Comparison of ENCODE assay signal across 8 cellular contexts in genomic region chr3:37862219-37862711, GRCh38. TPM values are rescaled to one million over a fixed set of nuclear protein-coding genes. Genes with fewer than 3 reads are reported as not detected.
A peak's percentile ranks its signal among the peaks of the same experiment; 100 is the strongest.
DNase-seq lines count a peak whose midpoint lies in the region; ATAC-seq and TF ChIP-seq lines count a peak whose summit lies in the region.

No MANE protein-coding gene starts in this region.

- DNase-seq in DMS53 (lab: John Stamatoyannopoulos, UW) (peak; percentile 31), DMS53 treated with DMSO at 0.1 percent for 48 hours (lab: John Stamatoyannopoulos, UW; ENCODE audit: unreplicated experiment) (no peak), WTC11 (ENCODE audit: low spot score) (peak; percentile 29), dorsolateral prefrontal cortex (peak in 6 of 10 donors; percentile 26 to 69 (median 56)), medulla oblongata (ENCODE audit: extremely low spot score) (peak; percentile 28), GM10248 (ENCODE audit: extremely low spot score) (no peak)

- peak overlapping the region in 58 of 59 donors; percentile 42 to 97 (median 86) for H3K27ac ChIP-seq in dorsolateral prefrontal cortex

- H3K4me1 Mint-ChIP-seq in WTC11 = peaks cover 40% of the 10 kb centered on the region
- H3K4me1 Mint-ChIP-seq in stimulated activated memory B cell treated with anti-CD40 and anti-IgM and Interleukin-4, amounts not matched to agents 10 μg/mL and 1 μg/mL and 100 μg/mL, for 72 hours = peaks cover 14% of the 10 kb centered on the region

- ATAC-seq in WTC11 (0 out of 2 replicates have a peak, but pooled peaks have one; percentile 0), HG02973 (IDR thresholded peaks at IDR 0.05; ENCODE audit: unreplicated experiment) (no peak)
- ATAC-seq in stimulated activated memory B cell treated with anti-CD40 and anti-IgM and Interleukin-4, amounts not matched to agents 10 μg/mL and 1 μg/mL and 100 μg/mL, for 72 hours = peak; percentile 7

- CTCF ChIA-PET in WTC11 (lab: Charles Lee) (no interaction called here), GM10248 (lab: Yijun Ruan, JAX) (no interaction called here)

- H3K36me3 Mint-ChIP-seq in WTC11 = peaks cover 7% of the 10 kb centered on the region
- H3K36me3 Mint-ChIP-seq in stimulated activated memory B cell treated with anti-CD40 and anti-IgM and Interleukin-4, amounts not matched to agents 10 μg/mL and 1 μg/mL and 100 μg/mL, for 72 hours = no peaks in the 10 kb centered on the region

- peaks cover 23% of the 10 kb centered on the region for H3K27me3 Mint-ChIP-seq in WTC11 (ENCODE audit: low read depth)
- peaks cover 42% of the 10 kb centered on the region for H3K27me3 Mint-ChIP-seq in stimulated activated memory B cell treated with anti-CD40 and anti-IgM and Interleukin-4, amounts not matched to agents 10 μg/mL and 1 μg/mL and 100 μg/mL, for 72 hours

- peak overlapping the region; percentile 82 for H3K27ac Mint-ChIP-seq in WTC11
- no peak overlapping the region for H3K27ac Mint-ChIP-seq in stimulated activated memory B cell treated with anti-CD40 and anti-IgM and Interleukin-4, amounts not matched to agents 10 μg/mL and 1 μg/mL and 100 μg/mL, for 72 hours

- intact Hi-C loops in dorsolateral prefrontal cortex (cut with DNase I) = no loop called here

- POLR2A ChIA-PET in WTC11 (lab: Charles Lee) = no interaction called here
- POLR2A ChIA-PET in GM10248 (lab: Yijun Ruan, JAX) = no interaction called here

- no peaks in the 10 kb centered on the region for H3K27me3 ChIP-seq in dorsolateral prefrontal cortex

- H3K4me3 ChIP-seq in dorsolateral prefrontal cortex = peak overlapping the region; percentile 48 to 84 (median 71)

- peaks cover 4% of the 10 kb centered on the region for H3K9me3 Mint-ChIP-seq in WTC11
- no peaks in the 10 kb centered on the region for H3K9me3 Mint-ChIP-seq in stimulated activated memory B cell treated with anti-CD40 and anti-IgM and Interleukin-4, amounts not matched to agents 10 μg/mL and 1 μg/mL and 100 μg/mL, for 72 hours

- peak overlapping the region; percentile 92 for H3K4me3 Mint-ChIP-seq in WTC11
- peak overlapping the region; percentile 8 for H3K4me3 Mint-ChIP-seq in stimulated activated memory B cell treated with anti-CD40 and anti-IgM and Interleukin-4, amounts not matched to agents 10 μg/mL and 1 μg/mL and 100 μg/mL, for 72 hours

- TF ChIP-seq CTCF in WTC11 (IDR thresholded peaks at IDR 0.05) = no peak
- TF ChIP-seq CTCF in dorsolateral prefrontal cortex (IDR thresholded peaks at IDR 0.05 in 54 of 56, conservative IDR thresholded peaks at IDR 0.05 in 2 of 56; ENCODE audit: low read depth in 1 of 56, partially characterized antibody in 56 of 56) = no peak
- TF ChIP-seq CTCF in GM10248 (IDR thresholded peaks at IDR 0.05; ENCODE audit: control extremely low read depth, extremely low read depth, low read depth, missing control alignments) = no peak

TF ChIP-seq in WTC11, 78 proteins besides CTCF, POLR2A, EP300 and RAD21 (continues in another document):
- TF ChIP-seq NFYB (CRISPR knock-in tag; conservative IDR thresholded peaks at IDR 0.05; ENCODE audit: low read depth) (no peak), ZMAT4 (CRISPR knock-in tag; IDR thresholded peaks at IDR 0.05) (no peak), MYBL2 (CRISPR knock-in tag; IDR thresholded peaks at IDR 0.05) (no peak), ATF6 (CRISPR knock-in tag; IDR thresholded peaks at IDR 0.05) (no peak), ETV6 (CRISPR knock-in tag; IDR thresholded peaks at IDR 0.05) (no peak), SOX15 (CRISPR knock-in tag; IDR thresholded peaks at IDR 0.05) (no peak), USF1 (CRISPR knock-in tag; IDR thresholded peaks at IDR 0.05) (no peak), PRDM15 (CRISPR knock-in tag; IDR thresholded peaks at IDR 0.05) (no peak), ZNF671 (CRISPR knock-in tag; IDR thresholded peaks at IDR 0.05) (no peak), ATF2 (CRISPR knock-in tag; IDR thresholded peaks at IDR 0.05; ENCODE audit: borderline replicate concordance, low read depth) (no peak), ZNF425 (CRISPR knock-in tag; conservative IDR thresholded peaks at IDR 0.05) (no peak)

RNA-seq across cellular contexts. Expression of gene CTDSPL, which starts 0.6 kb away (rescaled TPM):
- total RNA-seq in WTC11 (2021) = 28.0 to 41.2 TPM (median 28.6 TPM) in 3 replicates
- 10 to 100 TPM; 22.0 to 78.0 (median 36.6) TPM for total RNA-seq in dorsolateral prefrontal cortex

Comparison
In these comparisons a context has a peak if more than half of its experiments do, and no peak if none do; other contexts are left out.
1. DNase-seq: peak in DMS53 (single experiment), WTC11 (single experiment), dorsolateral prefrontal cortex (6 of 10) and medulla oblongata (single experiment); none in DMS53 treated with DMSO at 0.1 percent for 48 hours (single experiment) and GM10248 (single experiment).